ENCODE assay signal across 2 cellular contexts in the genomic region with DNA sequence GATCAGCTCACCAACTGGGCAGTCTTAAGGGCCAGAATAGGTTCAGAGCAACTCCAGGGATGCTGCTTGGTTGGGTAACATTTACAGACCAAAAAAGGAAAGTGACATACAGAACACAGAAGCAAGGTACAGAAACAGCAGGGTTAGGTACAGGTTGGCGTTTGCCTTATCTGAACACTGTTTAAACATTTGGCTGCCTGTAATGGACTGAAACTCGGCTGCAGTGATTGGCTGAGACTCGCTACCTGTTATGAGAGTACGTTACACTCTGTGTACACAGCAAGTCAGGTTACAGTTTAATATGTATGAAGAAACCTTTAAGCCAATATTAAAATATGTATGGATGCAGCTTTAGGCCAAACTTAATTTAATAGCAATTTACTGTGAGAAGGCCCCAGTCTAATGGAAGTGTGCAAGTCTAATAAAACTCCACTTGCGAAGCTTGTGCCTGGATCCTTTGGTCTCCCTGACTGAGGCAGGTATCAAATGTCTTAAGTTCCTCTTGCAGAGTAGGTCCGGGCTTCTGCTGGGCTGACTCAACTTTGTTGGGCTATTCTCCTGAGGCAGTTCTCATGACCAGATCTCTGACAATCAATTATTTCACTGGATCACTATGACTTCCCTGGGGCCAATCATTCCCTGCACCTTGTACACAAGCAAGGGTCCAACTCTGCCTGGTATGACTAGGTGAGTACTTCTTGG.
TF ChIP-seq lines count a peak whose summit lies in the region.

No MANE protein-coding gene starts in this region.

TF ChIP-seq in HEK293, 187 proteins besides CTCF, POLR2A, EP300 and RAD21:
- TF ChIP-seq, protein P1, sequence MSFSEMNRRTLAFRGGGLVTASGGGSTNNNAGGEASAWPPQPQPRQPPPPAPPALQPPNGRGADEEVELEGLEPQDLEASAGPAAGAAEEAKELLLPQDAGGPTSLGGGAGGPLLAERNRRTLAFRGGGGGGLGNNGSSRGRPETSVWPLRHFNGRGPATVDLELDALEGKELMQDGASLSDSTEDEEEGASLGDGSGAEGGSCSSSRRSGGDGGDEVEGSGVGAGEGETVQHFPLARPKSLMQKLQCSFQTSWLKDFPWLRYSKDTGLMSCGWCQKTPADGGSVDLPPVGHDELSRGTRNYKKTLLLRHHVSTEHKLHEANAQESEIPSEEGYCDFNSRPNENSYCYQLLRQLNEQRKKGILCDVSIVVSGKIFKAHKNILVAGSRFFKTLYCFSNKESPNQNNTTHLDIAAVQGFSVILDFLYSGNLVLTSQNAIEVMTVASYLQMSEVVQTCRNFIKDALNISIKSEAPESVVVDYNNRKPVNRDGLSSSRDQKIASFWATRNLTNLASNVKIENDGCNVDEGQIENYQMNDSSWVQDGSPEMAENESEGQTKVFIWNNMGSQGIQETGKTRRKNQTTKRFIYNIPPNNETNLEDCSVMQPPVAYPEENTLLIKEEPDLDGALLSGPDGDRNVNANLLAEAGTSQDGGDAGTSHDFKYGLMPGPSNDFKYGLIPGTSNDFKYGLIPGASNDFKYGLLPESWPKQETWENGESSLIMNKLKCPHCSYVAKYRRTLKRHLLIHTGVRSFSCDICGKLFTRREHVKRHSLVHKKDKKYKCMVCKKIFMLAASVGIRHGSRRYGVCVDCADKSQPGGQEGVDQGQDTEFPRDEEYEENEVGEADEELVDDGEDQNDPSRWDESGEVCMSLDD (tag by site-specific recombination; IDR thresholded peaks at IDR 0.05) = no peak
- TF ChIP-seq, protein P2, sequence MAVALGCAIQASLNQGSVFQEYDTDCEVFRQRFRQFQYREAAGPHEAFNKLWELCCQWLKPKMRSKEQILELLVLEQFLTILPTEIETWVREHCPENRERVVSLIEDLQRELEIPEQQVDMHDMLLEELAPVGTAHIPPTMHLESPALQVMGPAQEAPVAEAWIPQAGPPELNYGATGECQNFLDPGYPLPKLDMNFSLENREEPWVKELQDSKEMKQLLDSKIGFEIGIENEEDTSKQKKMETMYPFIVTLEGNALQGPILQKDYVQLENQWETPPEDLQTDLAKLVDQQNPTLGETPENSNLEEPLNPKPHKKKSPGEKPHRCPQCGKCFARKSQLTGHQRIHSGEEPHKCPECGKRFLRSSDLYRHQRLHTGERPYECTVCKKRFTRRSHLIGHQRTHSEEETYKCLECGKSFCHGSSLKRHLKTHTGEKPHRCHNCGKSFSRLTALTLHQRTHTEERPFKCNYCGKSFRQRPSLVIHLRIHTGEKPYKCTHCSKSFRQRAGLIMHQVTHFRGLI (tag by site-specific recombination; IDR thresholded peaks at IDR 0.05) = peak; percentile 79; the same call in 1 of the 2 replicates

TF ChIP-seq in H1, 55 proteins besides CTCF, POLR2A, EP300 and RAD21:
- TF ChIP-seq CHD2 (IDR thresholded peaks at IDR 0.05; ENCODE audit: low read length) = no peak
- no peak for TF ChIP-seq RNF2 (IDR thresholded peaks at IDR 0.05; ENCODE audit: borderline replicate concordance, low read depth, low read length, missing control alignments, poor library complexity, severe bottlenecking)
- TF ChIP-seq RBBP5 (IDR thresholded peaks at IDR 0.05; ENCODE audit: borderline replicate concordance, low read depth, low read length) = no peak
- no peak for TF ChIP-seq POLR2AphosphoS5 (IDR thresholded peaks at IDR 0.05; ENCODE audit: low read depth, low read length)
- TF ChIP-seq FOSL1 (IDR thresholded peaks at IDR 0.05; ENCODE audit: insufficient read depth, low read depth, low read length) = no peak
- TF ChIP-seq HDAC6 (IDR thresholded peaks at IDR 0.05; ENCODE audit: low read depth, low read length) = no peak
- no peak for TF ChIP-seq SUZ12 (IDR thresholded peaks at IDR 0.05; ENCODE audit: low read length)
- no peak for TF ChIP-seq SIX5 (IDR thresholded peaks at IDR 0.05; ENCODE audit: low read depth, low read length)
